Comparison of ENCODE assay signal across 17 cellular contexts in genomic region chr10:29533696-29534285, GRCh38.
A peak's percentile ranks its signal among the peaks of the same experiment; 100 is the strongest.
DNase-seq lines count a peak whose midpoint lies in the region; ATAC-seq and TF ChIP-seq lines count a peak whose summit lies in the region.
"Had no signal": no experiment of that assay in that cellular context is flagged by ENCODE, and none has a peak within 500 bp of the region (broad histone marks: within the 10 kb centered on the region; RNA-seq: fewer than 3 reads in every experiment).

No MANE protein-coding gene starts in this region.

- H3K56ac ChIP-seq in H9 (ENCODE audit: insufficient read length, low read depth, low read length) = no peak overlapping the region

- in situ Hi-C loops in SK-MEL-5 (cut with HindIII; ENCODE audit: low pct_unique_long_range_greater_than_20kb, low sequenced_read_pairs) = no loop called here

- H4K20me1 ChIP-seq in H9 (ENCODE audit: control insufficient read depth, insufficient read depth, insufficient read length) = no peaks in the 10 kb centered on the region

- no peak overlapping the region for H2BK20ac ChIP-seq in H9 (ENCODE audit: low read depth, low read length, poor library complexity, severe bottlenecking)

- H2BK12ac ChIP-seq in H9 (ENCODE audit: insufficient read length, low read depth, low read length) = no peak overlapping the region

- H3K4me1 ChIP-seq in H9 (ENCODE audit: insufficient read depth, low read length) = no peaks in the 10 kb centered on the region; the same call in 1 of the 2 replicates

- H3K27me3 Mint-ChIP-seq in H9 (ENCODE audit: low read depth) = no peaks in the 10 kb centered on the region
- H3K27me3 Mint-ChIP-seq: dendritic cell treated with granulocyte-macrophage colony-stimulating factor and Interleukin-4, amounts not matched to agents 40 ng/mL and 50 ng/mL, for 4 days had no signal

- H2AFZ ChIP-seq in H9 (ENCODE audit: low read length) = no peak overlapping the region

- no peak overlapping the region for H3K4me2 ChIP-seq in H9 (ENCODE audit: insufficient read depth, insufficient read length, low read length)

- no peaks in the 10 kb centered on the region for H3K23me2 ChIP-seq in H9 (ENCODE audit: insufficient read length, low read depth, low read length, poor library complexity, severe bottlenecking)

- no peak overlapping the region for H4K5ac ChIP-seq in H9 (ENCODE audit: insufficient read length, low read depth, low read length)

- H4K91ac ChIP-seq in H9 (ENCODE audit: insufficient read length, low read depth, low read length) = no peak overlapping the region

- no peak overlapping the region for H3K27ac Mint-ChIP-seq in H9
- peak overlapping the region; percentile 12 for H3K27ac Mint-ChIP-seq in stimulated activated effector memory CD8-positive, alpha-beta T cell treated with anti-CD3 and anti-CD28 coated beads, Interleukin-12 subunit alpha, Interleukin-12 subunit beta, amount 100 ng/mL, for 72 hours
- H3K27ac Mint-ChIP-seq: T-helper 1 cell treated with Interleukin-12 subunit alpha and Interleukin-12 subunit beta and Interleukin-4 antibody, amounts not matched to agents 30 μg/mL and 1 μg/mL, for 36 hours had no signal

- peaks cover 0 to 2% (median 0%) of the 10 kb centered on the region in 3 experiments; a peak in 2 of 7 replicates for H3K36me3 Mint-ChIP-seq in H9 (ENCODE audit: insufficient read depth in 1 of 3, low read depth in 3 of 3)
- H3K36me3 Mint-ChIP-seq in stimulated activated effector memory CD8-positive, alpha-beta T cell treated with anti-CD3 and anti-CD28 coated beads, Interleukin-12 subunit alpha, Interleukin-12 subunit beta, amount 100 ng/mL, for 72 hours = peaks cover 5% of the 10 kb centered on the region

- DNase-seq in H9 (no peak), SK-MEL-5 (ENCODE audit: low read depth, low spot score) (peak; percentile 56), kidney tubule cell (ENCODE audit: low spot score) (peak; percentile 20)
- DNase-seq in stimulated activated effector memory CD8-positive, alpha-beta T cell treated with anti-CD3 and anti-CD28 coated beads, Interleukin-12 subunit alpha, Interleukin-12 subunit beta, amount 100 ng/mL, for 72 hours (ENCODE audit: low spot score in 2 of 2) = no peak
- DNase-seq in stimulated activated CD4-positive, alpha-beta T cell treated with anti-CD3 and anti-CD28 coated beads, Interleukin-2, amount 100 ng/mL, for 24 hours = no peak
- DNase-seq: activated CD4-positive, CD25-positive, alpha-beta regulatory T cell; C1 segment of cervical spinal cord; DND-41; kidney glomerular epithelial cell; MG63; NCI-H2029; posterior cingulate gyrus had no signal

- no peaks in the 10 kb centered on the region for H3K79me2 ChIP-seq in H9 (ENCODE audit: insufficient read depth, low read length)

- no peak for ATAC-seq in stimulated activated effector memory CD8-positive, alpha-beta T cell treated with anti-CD3 and anti-CD28 coated beads, Interleukin-12 subunit alpha, Interleukin-12 subunit beta, amount 100 ng/mL, for 72 hours
- ATAC-seq in HG03565 (IDR thresholded peaks at IDR 0.05; ENCODE audit: unreplicated experiment) = no peak
- ATAC-seq in GM19463 (IDR thresholded peaks at IDR 0.05; ENCODE audit: unreplicated experiment) = no peak

- no peak overlapping the region for H2BK15ac ChIP-seq in H9 (ENCODE audit: low read depth, low read length)

- H3K4me1 Mint-ChIP-seq in H9 = peaks cover 33 to 34% of the 10 kb centered on the region in 2 experiments
- peaks cover 12% of the 10 kb centered on the region for H3K4me1 Mint-ChIP-seq in stimulated activated effector memory CD8-positive, alpha-beta T cell treated with anti-CD3 and anti-CD28 coated beads, Interleukin-12 subunit alpha, Interleukin-12 subunit beta, amount 100 ng/mL, for 72 hours

- no peak overlapping the region for H3T11ph ChIP-seq in H9 (ENCODE audit: low read length)

- H3K18ac ChIP-seq in H9 (ENCODE audit: insufficient read length, low read depth, low read length) = no peak overlapping the region

- H3K4me3 Mint-ChIP-seq in H9 = no peak overlapping the region
- no peak overlapping the region for H3K4me3 Mint-ChIP-seq in stimulated activated effector memory CD8-positive, alpha-beta T cell treated with anti-CD3 and anti-CD28 coated beads, Interleukin-12 subunit alpha, Interleukin-12 subunit beta, amount 100 ng/mL, for 72 hours
- H3K4me3 Mint-ChIP-seq: dendritic cell treated with granulocyte-macrophage colony-stimulating factor and Interleukin-4, amounts not matched to agents 40 ng/mL and 50 ng/mL, for 4 days; T-helper 1 cell treated with Interleukin-12 subunit alpha and Interleukin-12 subunit beta and Interleukin-4 antibody, amounts not matched to agents 30 μg/mL and 1 μg/mL, for 36 hours had no signal

- H3K4ac ChIP-seq in H9 (ENCODE audit: low read depth, low read length) = no peak overlapping the region

- H2AK5ac ChIP-seq in H9 (ENCODE audit: insufficient read length, low read length) = no peak overlapping the region

- no peaks in the 10 kb centered on the region for H3K9me3 Mint-ChIP-seq in H9
- no peaks in the 10 kb centered on the region for H3K9me3 Mint-ChIP-seq in stimulated activated effector memory CD8-positive, alpha-beta T cell treated with anti-CD3 and anti-CD28 coated beads, Interleukin-12 subunit alpha, Interleukin-12 subunit beta, amount 100 ng/mL, for 72 hours
- H3K9me3 Mint-ChIP-seq: dendritic cell treated with granulocyte-macrophage colony-stimulating factor and Interleukin-4, amounts not matched to agents 40 ng/mL and 50 ng/mL, for 4 days; T-helper 1 cell treated with Interleukin-12 subunit alpha and Interleukin-12 subunit beta and Interleukin-4 antibody, amounts not matched to agents 30 μg/mL and 1 μg/mL, for 36 hours had no signal

- no peaks in the 10 kb centered on the region for H3K79me1 ChIP-seq in H9 (ENCODE audit: insufficient read depth, low read depth, low read length, poor library complexity, severe bottlenecking)

- no peak overlapping the region for H3K9ac ChIP-seq in H9 (ENCODE audit: extremely low read depth, insufficient read length, low read length)

- H4K8ac ChIP-seq in H9 (replicated peaks; ENCODE audit: insufficient read length, low read depth, low read length) = no peak overlapping the region

- no peak overlapping the region for H3K14ac ChIP-seq in H9 (ENCODE audit: insufficient read depth, low read length)

- H3K9me3 ChIP-seq in H9 (ENCODE audit: control insufficient read depth, low read depth, low read length) = no peaks in the 10 kb centered on the region
- H3K9me3 ChIP-seq: MG63, suprapubic skin had no signal

- H2BK120ac ChIP-seq in H9 (ENCODE audit: low read depth, low read length, poor library complexity, severe bottlenecking) = no peak overlapping the region

- H2BK5ac ChIP-seq in H9 (ENCODE audit: insufficient read length, low read length) = no peak overlapping the region

- H3K23ac ChIP-seq in H9 (ENCODE audit: insufficient read length, low read depth, low read length) = no peak overlapping the region

- no peaks in the 10 kb centered on the region for H3K27me3 ChIP-seq in H9 (ENCODE audit: insufficient read depth, low read length)
- H3K27me3 ChIP-seq: MG63, suprapubic skin had no signal

- no peak overlapping the region for H3K27ac ChIP-seq in H9 (ENCODE audit: insufficient read length, low read depth, low read length)

- no CpG with 5 or more reads among the region's 7 CpGs for whole genome bisulfite sequencing in H9 (ENCODE audit: extremely low coverage, insufficient read length, low lambda C conversion rate)

- peak; percentile 20; the same call in 1 of the 3 replicates for TF ChIP-seq CTCF in H9 (conservative IDR thresholded peaks at IDR 0.05)

Comparison
In these comparisons a context has a peak if more than half of its experiments do, and no peak if none do; other contexts are left out.
1. DNase-seq: peak in SK-MEL-5 (single experiment) and kidney tubule cell (single experiment); none in H9 (single experiment), stimulated activated effector memory CD8-positive, alpha-beta T cell treated with anti-CD3 and anti-CD28 coated beads, Interleukin-12 subunit alpha, Interleukin-12 subunit beta, amount 100 ng/mL, for 72 hours (0 of 2) and stimulated activated CD4-positive, alpha-beta T cell treated with anti-CD3 and anti-CD28 coated beads, Interleukin-2, amount 100 ng/mL, for 24 hours (0 of 2).